8 cellular contexts compared by ENCODE assay signal in genomic region chr3:193592841-193593665, GRCh38. TPM values are rescaled to one million over a fixed set of nuclear protein-coding genes. Genes with fewer than 3 reads are reported as not detected.
DNase-seq lines count a peak whose midpoint lies in the region; TF ChIP-seq lines count a peak whose summit lies in the region.

Gene OPA1, plus strand, starts transcription at chr3:193593208. Its CDS starts 170 bp downstream, at chr3:193593378.

- H3K4me1 ChIP-seq in MM.1S (ENCODE audit: low read length) (peaks cover 6% of the 10 kb centered on the region; the same call in 1 of the 2 replicates), stomach (peaks cover 13 to 41% (median 31%) of the 10 kb centered on the region in 4 donors)

- intact Hi-C loops in stomach (cut with DNase I; ENCODE audit: low total_unique reads): no loop called here

- no peaks in the 10 kb centered on the region for H3K9me2 ChIP-seq in MM.1S (replicated peaks; ENCODE audit: insufficient read depth, low read length)
- H3K9me2 ChIP-seq in neural cell (ENCODE audit: insufficient read depth, low read length): no peaks in the 10 kb centered on the region

- 0 out of 2 replicates have a peak, but pooled peaks cover 3% of the 10 kb centered on the region for H3K36me3 ChIP-seq in MM.1S (replicated peaks; ENCODE audit: insufficient read depth, low read length)
- H3K36me3 ChIP-seq in neural cell (ENCODE audit: insufficient read depth, low read length): no peaks in the 10 kb centered on the region
- peaks cover 0 to 15% (median 11%) of the 10 kb centered on the region in 4 donors for H3K36me3 ChIP-seq in stomach

- in situ Hi-C loops in G401 (cut with HindIII; ENCODE audit: low sequenced_read_pairs): no loop called here

- peak within 1 kb of the TSS; percentile 48 for H3K27ac ChIP-seq in MM.1S (ENCODE audit: low read length)
- H3K27ac ChIP-seq in neural cell (ENCODE audit: low read length): peak within 1 kb of the TSS; percentile 84
- H3K27ac ChIP-seq in stomach: peak within 1 kb of the TSS; percentile 82 to 94 (median 92)

- TF ChIP-seq CTCF in MM.1S (IDR thresholded peaks at IDR 0.05; ENCODE audit: low read length) (no peak; the same call in 1 of the 2 replicates), neural cell (IDR thresholded peaks at IDR 0.05; ENCODE audit: poor library complexity, severe bottlenecking) (peak; percentile 56), stomach (IDR thresholded peaks at IDR 0.05) (peak in 3 of 7 experiments; percentile 6 to 51 (median 36))

- H3K9ac ChIP-seq in MM.1S (ENCODE audit: low read length) (peak within 1 kb of the TSS; percentile 89), neural cell (ENCODE audit: low read length) (peak within 1 kb of the TSS; percentile 90)

- H3K9me3 ChIP-seq in MM.1S (replicated peaks; ENCODE audit: insufficient read depth, low read length) (no peaks in the 10 kb centered on the region), neural cell (ENCODE audit: low read length) (no peaks in the 10 kb centered on the region), stomach (no peaks in the 10 kb centered on the region)

- TF ChIP-seq POLR2A in stomach (IDR thresholded peaks at IDR 0.05): peak in 2 of 4 donors; percentile 53 to 69

- WGBS in stomach, 5 donors: 1% methylated on average over 36 to 55 of the region's 55 CpGs

- peak; percentile 35 for TF ChIP-seq EP300 in neural cell (conservative IDR thresholded peaks at IDR 0.05; ENCODE audit: poor library complexity, severe bottlenecking)
- TF ChIP-seq EP300 in stomach (IDR thresholded peaks at IDR 0.05): no peak

- H3K27me3 ChIP-seq in MM.1S (replicated peaks; ENCODE audit: insufficient read depth, low read length): no peaks in the 10 kb centered on the region
- H3K27me3 ChIP-seq in neural cell (ENCODE audit: insufficient read depth, low read depth, low read length): no peaks in the 10 kb centered on the region
- no peaks in the 10 kb centered on the region for H3K27me3 ChIP-seq in stomach

- H2AFZ ChIP-seq in MM.1S (ENCODE audit: low read length) (peak within 1 kb of the TSS; percentile 88), neural cell (ENCODE audit: low read depth, low read length) (peak within 1 kb of the TSS; percentile 99)

- H4K20me1 ChIP-seq in MM.1S (ENCODE audit: insufficient read depth, low read length): no peaks in the 10 kb centered on the region
- no peaks in the 10 kb centered on the region for H4K20me1 ChIP-seq in neural cell (ENCODE audit: insufficient read depth)

- H3K4me3 ChIP-seq in MM.1S (ENCODE audit: low read length) (peak within 1 kb of the TSS; percentile 85), neural cell (ENCODE audit: low read length) (peak within 1 kb of the TSS; percentile 80), stomach (peak within 1 kb of the TSS; percentile 62 to 92 (median 84))

- H3K79me2 ChIP-seq in MM.1S (ENCODE audit: low read length) (peaks cover 55% of the 10 kb centered on the region), neural cell (replicated peaks; ENCODE audit: insufficient read depth, low read length) (peaks cover 46% of the 10 kb centered on the region)

- DNase-seq in G401 (ENCODE audit: low spot score): peak; percentile 99
- peak; percentile 98 for DNase-seq in HCEC 1CT
- peak; percentile 99 for DNase-seq in MM.1S
- peak; percentile 84 for DNase-seq in SIG-M5 (lab: John Stamatoyannopoulos, UW)
- DNase-seq in activated gamma-delta T cell (lab: John Stamatoyannopoulos, UW): peak; percentile 76
- DNase-seq in fibroblast of the conjunctiva (ENCODE audit: low read depth): peak; percentile 99
- DNase-seq in stomach: peak; percentile 97

- H3K4me2 ChIP-seq in MM.1S (ENCODE audit: low read depth, low read length) (peak within 1 kb of the TSS; percentile 80), neural cell (ENCODE audit: low read length) (peak within 1 kb of the TSS; percentile 94)

- H3F3A ChIP-seq in MM.1S (ENCODE audit: insufficient read depth, low read length) (no peaks in the 10 kb centered on the region), neural cell (ENCODE audit: insufficient read depth, low read length, poor library complexity, severe bottlenecking) (no peaks in the 10 kb centered on the region)

- TF ChIP-seq RAD21 in neural cell (conservative IDR thresholded peaks at IDR 0.05): peak; percentile 38

TF ChIP-seq in neural cell, 6 proteins besides CTCF, POLR2A, EP300 and RAD21:
- TF ChIP-seq TAF1 (IDR thresholded peaks at IDR 0.05; ENCODE audit: low read depth): no peak
- peak; percentile 56 for TF ChIP-seq SMC3 (conservative IDR thresholded peaks at IDR 0.05; ENCODE audit: poor library complexity)
- peak; percentile 93 for TF ChIP-seq POLR2AphosphoS5 (IDR thresholded peaks at IDR 0.05)
- TF ChIP-seq REST (IDR thresholded peaks at IDR 0.05; ENCODE audit: borderline replicate concordance): peak; percentile 60
TF ChIP-seq in neural cell: peak in this region for 3.

RNA-seq across cellular contexts. Expression of gene OPA1, which starts in this region (rescaled TPM):
- total RNA-seq in G401 (2014; rRNA removed; shearing (Covaris generic)): 63.4 and 116 TPM in 2 replicates
- polyA plus RNA-seq in neural cell (68.6 and 97.7 TPM in 2 replicates), stomach (10 to 100 TPM; 12.1 to 15.7 (median 14.6) TPM)
- 158 and 186 TPM in 2 replicates for polyA minus RNA-seq in neural cell
- 100 to 1,000 TPM in 3 of 5 donors, 10 to 100 TPM in 2; 26.1 to 198 (median 117) TPM for total RNA-seq in stomach

Comparison
In these comparisons a context has a peak if more than half of its experiments do, and no peak if none do; other contexts are left out.
1. Peak in every context shown above with its lines: DNase-seq, H3K4me3 ChIP-seq and H3K27ac ChIP-seq.